12 cellular contexts compared by ENCODE assay signal in the genomic region with DNA sequence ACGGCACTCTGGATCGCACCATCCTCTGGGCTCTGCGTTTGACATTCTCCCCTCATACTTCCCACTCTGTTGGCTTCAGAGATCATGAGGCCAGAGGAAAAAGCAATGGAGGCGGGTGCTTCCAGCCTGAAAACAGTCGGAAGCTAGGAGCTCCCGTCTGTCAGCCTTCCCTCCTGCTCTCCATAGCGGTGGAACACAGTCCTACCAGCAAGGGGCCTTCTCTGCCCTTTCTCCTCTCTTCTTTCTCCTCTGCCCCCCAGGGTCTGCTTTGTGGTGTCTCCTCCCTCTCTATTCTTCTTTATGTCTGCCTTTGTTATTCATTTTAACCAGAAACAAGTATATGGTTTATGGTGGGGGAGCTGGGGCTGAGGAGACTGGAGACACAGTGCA.
"Had no signal": no experiment of that assay in that cellular context is flagged by ENCODE, and none has a peak within 500 bp of the region (broad histone marks: within the 10 kb centered on the region; RNA-seq: fewer than 3 reads in every experiment).

No MANE protein-coding gene starts in this region.

- ATAC-seq: activated CD4-positive, alpha-beta T cell treated with anti-CD3 and anti-CD28 coated beads for 36 hours; activated T-cell treated with anti-CD3 and anti-CD28 coated beads, Interleukin-2, amount 50 U/mL, for 72 hours; natural killer cell treated with Interleukin-12 subunit alpha and Interleukin-12 subunit beta and Interleukin-15 and Interleukin-18, amount 100 ng/mL, for 72 hours; stimulated activated naive CD8-positive, alpha-beta T cell treated with anti-CD3 and anti-CD28 coated beads, Interleukin-15, amount 100 ng/mL, for 72 hours had no signal

- H3K4me3 ChIP-seq: breast epithelium, esophagus muscularis mucosa, left lung, testis had no signal

- H3K27me3 ChIP-seq: breast epithelium, esophagus muscularis mucosa, left lung, testis had no signal

- H3K4me1 ChIP-seq: breast epithelium, esophagus muscularis mucosa, left lung, testis had no signal

- H3K27ac ChIP-seq: breast epithelium, esophagus muscularis mucosa, left lung, testis had no signal

- DNase-seq: activated CD4-positive, alpha-beta memory T cell treated with anti-CD3 and anti-CD28 coated beads, Interleukin-2, amount 10 ng/mL, durations not matched to agents 7 days and 5 days; activated CD4-positive, alpha-beta T cell treated with anti-CD3 and anti-CD28 coated beads for 36 hours; activated naive CD8-positive, alpha-beta T cell treated with anti-CD3 and anti-CD28 coated beads, Interleukin-2, amount 10 ng/mL, durations not matched to agents 7 days and 5 days; activated T-cell treated with anti-CD3 and anti-CD28 coated beads, Interleukin-2, amount 50 U/mL, for 72 hours; left lung; stimulated activated CD4-positive, alpha-beta T cell treated with anti-CD3 and anti-CD28 coated beads, Interleukin-15, amount 100 ng/mL, for 24 hours; stimulated activated CD4-positive, alpha-beta T cell treated with anti-CD3 and anti-CD28 coated beads, Interleukin-4, amount 100 ng/mL, for 24 hours; stimulated activated naive CD8-positive, alpha-beta T cell treated with anti-CD3 and anti-CD28 coated beads, Interleukin-15, amount 100 ng/mL, for 72 hours; testis had no signal

- H3K36me3 ChIP-seq: breast epithelium, esophagus muscularis mucosa, left lung had no signal

- H3K9me3 ChIP-seq: breast epithelium, esophagus muscularis mucosa, left lung, testis had no signal
